Comparison of ENCODE assay signal across 9 cellular contexts in the genomic region with DNA sequence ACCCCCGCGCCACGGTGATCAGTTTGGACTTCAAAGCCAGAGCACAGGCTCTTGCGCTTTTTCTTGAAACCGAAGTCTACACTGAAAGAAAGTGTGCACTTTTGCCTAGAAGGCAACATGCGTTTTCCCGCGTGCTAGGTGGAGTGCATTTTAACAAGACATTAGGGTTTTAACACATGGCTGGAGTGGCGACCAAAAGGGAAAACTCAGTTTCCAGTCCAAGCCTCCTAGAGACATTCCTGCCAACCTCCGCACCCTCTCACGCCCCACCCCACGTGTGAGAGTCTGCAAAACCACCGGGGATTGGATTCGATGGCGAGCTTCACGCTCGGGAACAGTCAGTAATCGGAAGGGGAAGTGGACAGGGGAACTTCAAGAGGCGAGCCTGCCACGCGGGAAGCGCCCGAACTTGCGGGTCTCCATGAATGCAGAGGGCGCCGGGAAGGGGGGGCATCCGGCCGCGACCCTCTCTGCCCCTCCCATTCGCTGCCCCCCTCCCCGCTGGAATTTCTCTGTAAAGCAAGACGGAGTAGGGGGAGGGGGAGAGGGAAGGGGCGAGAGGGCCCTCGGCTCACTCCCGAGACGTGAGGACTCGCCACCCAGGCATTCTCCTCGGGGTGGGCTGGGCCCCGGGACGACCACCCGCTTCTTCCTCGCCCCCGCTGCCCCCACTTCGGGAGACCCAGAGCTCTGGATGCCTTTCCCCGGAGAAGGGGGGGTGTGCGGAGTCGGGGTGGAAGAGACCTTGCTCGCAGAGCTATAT. TPM values are rescaled to one million over a fixed set of nuclear protein-coding genes. Genes with fewer than 3 reads are reported as not detected.
DNase-seq lines count a peak whose midpoint lies in the region; ATAC-seq and TF ChIP-seq lines count a peak whose summit lies in the region.
"Had no signal": no experiment of that assay in that cellular context is flagged by ENCODE, and none has a peak within 500 bp of the region (broad histone marks: within the 10 kb centered on the region; RNA-seq: fewer than 3 reads in every experiment).

No MANE protein-coding gene starts in this region.

- H3K9me3 ChIP-seq in upper lobe of right lung, result no peaks in the 10 kb centered on the region

- peak overlapping the region; percentile 99 for H3K4me3 Mint-ChIP-seq in natural killer cell treated with Interleukin-12 subunit alpha and Interleukin-12 subunit beta and Interleukin-15 and Interleukin-18, amount 100 ng/mL, for 72 hours

- H3K27ac Mint-ChIP-seq in natural killer cell treated with Interleukin-12 subunit alpha and Interleukin-12 subunit beta and Interleukin-15 and Interleukin-18, amount 100 ng/mL, for 72 hours, result peak overlapping the region; percentile 93 to 94

- no peak for TF ChIP-seq CTCF in upper lobe of right lung (IDR thresholded peaks at IDR 0.05)

- DNase-seq in activated CD4-positive, CD25-positive, alpha-beta regulatory T cell treated with anti-CD3 and anti-CD28 coated beads, Interleukin-2, amount 50 U/mL, for 72 hours, result peak; percentile 49
- no peak for DNase-seq in activated CD4-positive, CD25-positive, alpha-beta regulatory T cell (lab: John Stamatoyannopoulos, UW)
- peak; percentile 83 for DNase-seq in activated CD8-positive, alpha-beta memory T cell treated with anti-CD3 and anti-CD28 coated beads, Interleukin-2, amount 50 U/mL, for 48 hours
- DNase-seq in erythroblast (lab: John Stamatoyannopoulos, UW) (peak; percentile 45 to 49), upper lobe of right lung (peak; percentile 78)
- peak; percentile 87 for DNase-seq in natural killer cell treated with Interleukin-12 subunit alpha and Interleukin-12 subunit beta and Interleukin-15 and Interleukin-18, amount 100 ng/mL, for 72 hours (ENCODE audit: low spot score)

- H3K27me3 ChIP-seq in upper lobe of right lung, result peaks cover 37% of the 10 kb centered on the region

- no peak for TF ChIP-seq POLR2A in erythroblast (IDR thresholded peaks at IDR 0.05; ENCODE audit: low read length)

- no peaks in the 10 kb centered on the region for H3K27me3 Mint-ChIP-seq in natural killer cell treated with Interleukin-12 subunit alpha and Interleukin-12 subunit beta and Interleukin-15 and Interleukin-18, amount 100 ng/mL, for 72 hours

- H3K4me1 Mint-ChIP-seq in natural killer cell treated with Interleukin-12 subunit alpha and Interleukin-12 subunit beta and Interleukin-15 and Interleukin-18, amount 100 ng/mL, for 72 hours (ENCODE audit: low read depth in 2 of 2), result peaks cover 31% of the 10 kb centered on the region in 2 donors

- peaks cover 37% of the 10 kb centered on the region for H3K4me1 ChIP-seq in upper lobe of right lung

- no peaks in the 10 kb centered on the region for H3K9me3 Mint-ChIP-seq in natural killer cell treated with Interleukin-12 subunit alpha and Interleukin-12 subunit beta and Interleukin-15 and Interleukin-18, amount 100 ng/mL, for 72 hours

- peaks cover 12% of the 10 kb centered on the region for H3K36me3 Mint-ChIP-seq in natural killer cell treated with Interleukin-12 subunit alpha and Interleukin-12 subunit beta and Interleukin-15 and Interleukin-18, amount 100 ng/mL, for 72 hours

- ATAC-seq in natural killer cell treated with Interleukin-12 subunit alpha and Interleukin-12 subunit beta and Interleukin-15 and Interleukin-18, amount 100 ng/mL, for 72 hours, result no peak
- peak; percentile 2 for ATAC-seq in upper lobe of right lung
- no peak for ATAC-seq in HG02840 (IDR thresholded peaks at IDR 0.05; ENCODE audit: low FRiP score, unreplicated experiment)
- ATAC-seq in HG03342 (IDR thresholded peaks at IDR 0.05; ENCODE audit: unreplicated experiment), result no peak

- H3K4me3 ChIP-seq in upper lobe of right lung, result peak overlapping the region; percentile 77

- intact Hi-C loops in upper lobe of right lung (cut with DNase I), result loop anchor here (10.0 kb wide), 1 partner anchor 386 kb away; no protein-coding TSS in a partner anchor

- no peaks in the 10 kb centered on the region for H3K36me3 ChIP-seq in upper lobe of right lung

- H3K27ac ChIP-seq in upper lobe of right lung, result peak overlapping the region; percentile 64
- H3K27ac ChIP-seq: C4-2B had no signal

RNA-seq across cellular contexts. Expression of gene CCND2, which starts 2.7 kb away (rescaled TPM):
- 1,000 to 10,000 TPM in 1 of 2 donors, 100 to 1,000 TPM in 1; 942 to 1,190 TPM for total RNA-seq in natural killer cell treated with Interleukin-12 subunit alpha and Interleukin-12 subunit beta and Interleukin-15 and Interleukin-18, amount 100 ng/mL, for 72 hours
- total RNA-seq in upper lobe of right lung, result 94.2 TPM

RNA-seq across cellular contexts. Expression of gene TIGAR, which starts 50.2 kb away (rescaled TPM):
- 10 to 100 TPM in 1 of 2 donors, 1 to 10 TPM in 1; 7.4 to 10.2 TPM for total RNA-seq in natural killer cell treated with Interleukin-12 subunit alpha and Interleukin-12 subunit beta and Interleukin-15 and Interleukin-18, amount 100 ng/mL, for 72 hours
- 20.0 TPM for total RNA-seq in upper lobe of right lung

Comparison
In these comparisons a context has a peak if more than half of its experiments do, and no peak if none do; other contexts are left out.
1. DNase-seq: peak in activated CD4-positive, CD25-positive, alpha-beta regulatory T cell treated with anti-CD3 and anti-CD28 coated beads, Interleukin-2, amount 50 U/mL, for 72 hours (single experiment), activated CD8-positive, alpha-beta memory T cell treated with anti-CD3 and anti-CD28 coated beads, Interleukin-2, amount 50 U/mL, for 48 hours (single experiment), erythroblast (2 of 2), natural killer cell treated with Interleukin-12 subunit alpha and Interleukin-12 subunit beta and Interleukin-15 and Interleukin-18, amount 100 ng/mL, for 72 hours (single experiment) and upper lobe of right lung (single experiment); none in activated CD4-positive, CD25-positive, alpha-beta regulatory T cell (0 of 4).